In genomic region chr1:39407889-39408640, GRCh38 we compare ENCODE assay signal across 8 cellular contexts.
A peak's percentile ranks its signal among the peaks of the same experiment; 100 is the strongest.
DNase-seq lines count a peak whose midpoint lies in the region; ATAC-seq, FAIRE-seq and TF ChIP-seq lines count a peak whose summit lies in the region.

No MANE protein-coding gene starts in this region.

- peaks cover 54 to 64% of the 10 kb centered on the region in 2 donors for H3K4me1 ChIP-seq in kidney (ENCODE audit: control insufficient read depth in 1 of 2, insufficient read depth in 1 of 2, low read depth in 1 of 2, low read length in 2 of 2)
- H3K4me1 ChIP-seq in stomach, result peaks cover 49 to 81% (median 67%) of the 10 kb centered on the region in 4 donors

- H3K4me3 ChIP-seq in kidney (ENCODE audit: low read length in 2 of 2) (peak overlapping the region; percentile 67 to 72), stomach (peak overlapping the region; percentile 63 to 87 (median 74))

- no peaks in the 10 kb centered on the region for H3K9me3 Mint-ChIP-seq in CD4-positive, alpha-beta T cell
- H3K9me3 Mint-ChIP-seq in activated T-helper 1 cell treated with anti-CD3 and anti-CD28 coated beads, Interleukin-12 subunit alpha, Interleukin-12 subunit beta, Interleukin-2, Interleukin-4 antibody, amounts not matched to agents 30 ng/mL and 10 ng/mL and 1 ng/mL, durations not matched to agents 14 hours and 24 hours and 36 hours, result no peaks in the 10 kb centered on the region

- peak overlapping the region; percentile 81 to 84 for H3K9ac ChIP-seq in kidney (ENCODE audit: low read length in 2 of 2)

- no peak for ATAC-seq in CD4-positive, alpha-beta T cell (ENCODE audit: poor library complexity)
- peak; percentile 30 for ATAC-seq in HG03571 (IDR thresholded peaks at IDR 0.05; ENCODE audit: unreplicated experiment)

- H3K36me3 Mint-ChIP-seq in CD4-positive, alpha-beta T cell (ENCODE audit: low read depth), result peaks cover 13% of the 10 kb centered on the region
- H3K36me3 Mint-ChIP-seq in activated T-helper 1 cell treated with anti-CD3 and anti-CD28 coated beads, Interleukin-12 subunit alpha, Interleukin-12 subunit beta, Interleukin-2, Interleukin-4 antibody, amounts not matched to agents 30 ng/mL and 10 ng/mL and 1 ng/mL, durations not matched to agents 14 hours and 24 hours and 36 hours (ENCODE audit: low read depth), result peaks cover 18% of the 10 kb centered on the region

- DNase-seq in CD4-positive, alpha-beta T cell, result no peak
- no peak for DNase-seq in activated T-helper 1 cell treated with anti-CD3 and anti-CD28 coated beads, Interleukin-12 subunit alpha, Interleukin-12 subunit beta, Interleukin-2, Interleukin-4 antibody, amounts not matched to agents 30 ng/mL and 10 ng/mL and 1 ng/mL, durations not matched to agents 14 hours and 24 hours and 36 hours (ENCODE audit: low spot score)
- no peak for DNase-seq in kidney
- no peak for DNase-seq in stomach
- no peak for DNase-seq in activated effector memory CD4-positive, alpha-beta T cell treated with anti-CD3 and anti-CD28 coated beads, Interleukin-2, amount 50 U/mL, for 16 hours
- DNase-seq in CD1c-positive myeloid dendritic cell (ENCODE audit: extremely low spot score), result no peak
- DNase-seq in posterior cingulate gyrus, result no peak

- peaks cover 0 to 2% of the 10 kb centered on the region in 2 donors for H3K36me3 ChIP-seq in kidney (ENCODE audit: control insufficient read depth in 1 of 2, insufficient read depth in 2 of 2, low read length in 2 of 2)
- H3K36me3 ChIP-seq in stomach, result peaks cover 3 to 11% (median 8%) of the 10 kb centered on the region in 4 donors

- no peaks in the 10 kb centered on the region for H3K9me3 ChIP-seq in CD4-positive, alpha-beta T cell (ENCODE audit: control insufficient read depth, low read length)
- no peaks in the 10 kb centered on the region for H3K9me3 ChIP-seq in kidney (ENCODE audit: control insufficient read depth in 1 of 2, low read length in 2 of 2)
- H3K9me3 ChIP-seq in stomach, result no peaks in the 10 kb centered on the region

- no peaks in the 10 kb centered on the region for H3K27me3 ChIP-seq in CD4-positive, alpha-beta T cell (ENCODE audit: control insufficient read depth, insufficient read depth, low read length)
- H3K27me3 ChIP-seq in stomach, result no peaks in the 10 kb centered on the region

- no peak for TF ChIP-seq EP300 in stomach (IDR thresholded peaks at IDR 0.05)

- no peaks in the 10 kb centered on the region for H3K27me3 Mint-ChIP-seq in CD4-positive, alpha-beta T cell
- H3K27me3 Mint-ChIP-seq in activated T-helper 1 cell treated with anti-CD3 and anti-CD28 coated beads, Interleukin-12 subunit alpha, Interleukin-12 subunit beta, Interleukin-2, Interleukin-4 antibody, amounts not matched to agents 30 ng/mL and 10 ng/mL and 1 ng/mL, durations not matched to agents 14 hours and 24 hours and 36 hours (ENCODE audit: insufficient read depth), result no peaks in the 10 kb centered on the region

- H3K4me3 Mint-ChIP-seq in CD4-positive, alpha-beta T cell, result peak overlapping the region; percentile 94
- H3K4me3 Mint-ChIP-seq in activated T-helper 1 cell treated with anti-CD3 and anti-CD28 coated beads, Interleukin-12 subunit alpha, Interleukin-12 subunit beta, Interleukin-2, Interleukin-4 antibody, amounts not matched to agents 30 ng/mL and 10 ng/mL and 1 ng/mL, durations not matched to agents 14 hours and 24 hours and 36 hours, result peak overlapping the region; percentile 88

- POLR2A ChIA-PET in CD4-positive, alpha-beta T cell (lab: Charles Lee), result no interaction called here

- H3K27ac ChIP-seq in CD4-positive, alpha-beta T cell (ENCODE audit: low read depth, low read length), result peak overlapping the region; percentile 21
- H3K27ac ChIP-seq in kidney (ENCODE audit: low read depth in 2 of 2, low read length in 2 of 2) (peak overlapping the region; percentile 94 to 99), stomach (peak overlapping the region; percentile 85 to 96 (median 94))

- CTCF ChIA-PET in CD4-positive, alpha-beta T cell (lab: Charles Lee), result interaction anchor here (1.6 kb wide), 2 partner anchors 9 to 24 kb away, joined by 3 to 4 read pairs; no protein-coding TSS in a partner anchor

- no peak for TF ChIP-seq POLR2A in stomach (IDR thresholded peaks at IDR 0.05)

- TF ChIP-seq CTCF in CD4-positive, alpha-beta T cell (IDR thresholded peaks at IDR 0.05), result no peak
- TF ChIP-seq CTCF in kidney (IDR thresholded peaks at IDR 0.05; ENCODE audit: borderline replicate concordance, extremely low read depth, insufficient read depth) (no peak), stomach (IDR thresholded peaks at IDR 0.05) (no peak)

- FAIRE-seq in kidney (lab: Jason Lieb, UNC), result no peak

- peak overlapping the region; percentile 56 for H3K27ac Mint-ChIP-seq in CD4-positive, alpha-beta T cell
- no peak overlapping the region for H3K27ac Mint-ChIP-seq in activated T-helper 1 cell treated with anti-CD3 and anti-CD28 coated beads, Interleukin-12 subunit alpha, Interleukin-12 subunit beta, Interleukin-2, Interleukin-4 antibody, amounts not matched to agents 30 ng/mL and 10 ng/mL and 1 ng/mL, durations not matched to agents 14 hours and 24 hours and 36 hours

- 5 to 14% (median 10%) methylated on average over 16 to 38 of the region's 38 CpGs for WGBS in stomach, 5 donors

- intact Hi-C loops in CD4-positive, alpha-beta T cell (cut with DNase I, micrococcal nuclease), result loop anchor here in 1 of 2 experiments (10.0 kb wide), 2 partner anchors 167 to 543 kb away; partner anchors contain the start of gene PABPC4
- intact Hi-C loops in activated T-helper 1 cell treated with anti-CD3 and anti-CD28 coated beads, Interleukin-12 subunit alpha, Interleukin-12 subunit beta, Interleukin-2, Interleukin-4 antibody, amounts not matched to agents 30 ng/mL and 10 ng/mL and 1 ng/mL, durations not matched to agents 14 hours and 24 hours and 36 hours (cut with micrococcal nuclease), result loop anchor here (1.0 to 10.0 kb wide), 5 partner anchors 10 to 317 kb away; partner anchors contain the start of gene BMP8A
- intact Hi-C loops in kidney (cut with DNase I) (no loop called here), stomach (cut with DNase I; ENCODE audit: low total_unique reads) (no loop called here), posterior cingulate gyrus (cut with DNase I) (loop anchor here (10.0 kb wide), 1 partner anchor 303 kb away; no protein-coding TSS in a partner anchor)

- H3K4me1 Mint-ChIP-seq in CD4-positive, alpha-beta T cell (ENCODE audit: low read depth), result peaks cover 66% of the 10 kb centered on the region
- H3K4me1 Mint-ChIP-seq in activated T-helper 1 cell treated with anti-CD3 and anti-CD28 coated beads, Interleukin-12 subunit alpha, Interleukin-12 subunit beta, Interleukin-2, Interleukin-4 antibody, amounts not matched to agents 30 ng/mL and 10 ng/mL and 1 ng/mL, durations not matched to agents 14 hours and 24 hours and 36 hours (ENCODE audit: low read depth), result peaks cover 58% of the 10 kb centered on the region

Comparison
In these comparisons a context has a peak if more than half of its experiments do, and no peak if none do; other contexts are left out.
1. H3K27ac ChIP-seq: peak in every context shown above with its lines; median percentile 96 in kidney; 94 in stomach; 21 in CD4-positive, alpha-beta T cell.
2. intact Hi-C loops: an anchor here in activated T-helper 1 cell treated with anti-CD3 and anti-CD28 coated beads, Interleukin-12 subunit alpha, Interleukin-12 subunit beta, Interleukin-2, Interleukin-4 antibody, amounts not matched to agents 30 ng/mL and 10 ng/mL and 1 ng/mL, durations not matched to agents 14 hours and 24 hours and 36 hours (1.0 to 10.0 kb wide) and posterior cingulate gyrus (10.0 kb wide); none called in kidney and stomach.